Comparison of ENCODE assay signal across 12 cellular contexts in the genomic region with DNA sequence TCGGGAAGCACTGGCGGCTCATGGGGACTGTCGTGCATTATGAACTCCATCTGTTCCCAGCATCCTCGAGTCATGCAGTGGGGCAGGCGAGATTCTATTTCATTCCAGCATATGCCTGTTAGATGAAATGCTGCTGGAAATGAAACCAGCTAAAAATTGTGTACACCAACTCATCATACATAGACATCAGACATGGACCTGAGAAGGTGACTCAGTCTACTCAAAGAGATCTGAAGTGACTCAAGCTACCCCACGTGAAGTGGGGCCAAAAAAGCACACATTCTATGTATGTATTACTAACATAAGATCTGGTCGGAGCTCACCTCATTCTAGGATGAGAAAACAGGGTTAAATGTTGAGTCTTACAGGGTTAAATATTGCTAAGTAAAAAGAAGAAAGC.
"Had no signal": no experiment of that assay in that cellular context is flagged by ENCODE, and none has a peak within 500 bp of the region (broad histone marks: within the 10 kb centered on the region; RNA-seq: fewer than 3 reads in every experiment).

No MANE protein-coding gene starts in this region.

- H3K9me3 ChIP-seq: breast epithelium, sigmoid colon, suprapubic skin had no signal

- H3K4me3 ChIP-seq: breast epithelium, sigmoid colon, suprapubic skin had no signal

- DNase-seq: activated CD4-positive, alpha-beta memory T cell treated with anti-CD3 and anti-CD28 coated beads for 36 hours; activated CD4-positive, CD25-positive, alpha-beta regulatory T cell; activated CD8-positive, alpha-beta memory T cell treated with anti-CD3 and anti-CD28 coated beads, Interleukin-2, amount 50 U/mL, for 48 hours; foreskin keratinocyte; head of caudate nucleus; left colon; sigmoid colon; stimulated activated CD4-positive, alpha-beta T cell treated with anti-CD3 and anti-CD28 coated beads, Interleukin-12 subunit alpha, Interleukin-12 subunit beta, amount 100 ng/mL, for 4 hours; stimulated activated naive CD8-positive, alpha-beta T cell treated with anti-CD3 and anti-CD28 coated beads, Interleukin-15, Interleukin-2, amounts not matched to agents 100 U/mL and 50 U/mL, for 24 hours had no signal

- H3K36me3 ChIP-seq: breast epithelium, sigmoid colon, suprapubic skin had no signal

- H3K27ac ChIP-seq: breast epithelium, foreskin keratinocyte, sigmoid colon, suprapubic skin had no signal

- H3K4me1 ChIP-seq: breast epithelium, foreskin keratinocyte, sigmoid colon, suprapubic skin had no signal

- ATAC-seq: esophagus mucosa; foreskin keratinocyte; left colon; stimulated activated naive CD8-positive, alpha-beta T cell treated with anti-CD3 and anti-CD28 coated beads, Interleukin-15, Interleukin-2, amounts not matched to agents 100 U/mL and 50 U/mL, for 24 hours had no signal

- H3K27me3 ChIP-seq: breast epithelium, sigmoid colon, suprapubic skin had no signal
